Comparison of ENCODE assay signal across 22 cellular contexts in genomic region chr1:232769718-232770117, GRCh38.
"Had no signal": no experiment of that assay in that cellular context is flagged by ENCODE, and none has a peak within 500 bp of the region (broad histone marks: within the 10 kb centered on the region; RNA-seq: fewer than 3 reads in every experiment).

No MANE protein-coding gene starts in this region.

- H3K4me1 ChIP-seq: prostate gland had no signal

- H3K36me3 ChIP-seq: esophagus squamous epithelium, left lung, prostate gland, transverse colon, vagina, WERI-Rb-1 had no signal

- H3K27me3 ChIP-seq: esophagus squamous epithelium, left lung, transverse colon, vagina had no signal

- DNase-seq: activated CD4-positive, alpha-beta T cell treated with anti-CD3 and anti-CD28 coated beads, Interleukin-2, amount 50 U/mL, for 4 hours; activated effector memory CD4-positive, alpha-beta T cell treated with anti-CD3 and anti-CD28 coated beads, Interleukin-2, amount 50 U/mL, for 16 hours; activated naive CD4-positive, alpha-beta T cell treated with anti-CD3 and anti-CD28 coated beads, Interleukin-2, amount 50 U/mL, for 16 hours; activated T-cell treated with anti-CD3 and anti-CD28 coated beads, Interleukin-2, amount 50 U/mL, for 72 hours; dermis blood vessel endothelial cell; effector memory CD4-positive, alpha-beta T cell; esophagus squamous epithelium; foreskin melanocyte; hypothalamus; kidney; left lung; midbrain; right cardiac atrium; stimulated activated CD4-positive, alpha-beta T cell treated with anti-CD3 and anti-CD28 coated beads, Interleukin-15, amount 100 ng/mL, for 24 hours; stimulated activated CD4-positive, alpha-beta T cell treated with anti-CD3 and anti-CD28 coated beads, Interleukin-2, amount 100 ng/mL, for 48 hours; T-helper 2 cell; transverse colon; WERI-Rb-1 had no signal

- H3K27ac Mint-ChIP-seq: activated T-cell treated with anti-CD3 and anti-CD28 coated beads, Interleukin-2, amount 50 U/mL, for 72 hours; stimulated activated naive CD8-positive, alpha-beta T cell treated with anti-CD3 and anti-CD28 coated beads, Interleukin-15, Interleukin-2, amounts not matched to agents 100 ng/mL and 50 ng/mL, for 24 hours had no signal

- H3K9me3 Mint-ChIP-seq: activated T-cell treated with anti-CD3 and anti-CD28 coated beads, Interleukin-2, amount 50 U/mL, for 72 hours; stimulated activated naive CD8-positive, alpha-beta T cell treated with anti-CD3 and anti-CD28 coated beads, Interleukin-15, Interleukin-2, amounts not matched to agents 100 ng/mL and 50 ng/mL, for 24 hours had no signal

- H3K4me3 ChIP-seq: esophagus squamous epithelium, left lung, prostate gland, skin epidermis, transverse colon, vagina had no signal

- H3K4me3 Mint-ChIP-seq: activated T-cell treated with anti-CD3 and anti-CD28 coated beads, Interleukin-2, amount 50 U/mL, for 72 hours; stimulated activated naive CD8-positive, alpha-beta T cell treated with anti-CD3 and anti-CD28 coated beads, Interleukin-15, Interleukin-2, amounts not matched to agents 100 ng/mL and 50 ng/mL, for 24 hours had no signal

- H3K9me3 ChIP-seq: esophagus squamous epithelium, left lung, prostate gland, transverse colon, vagina had no signal

- H3K27me3 Mint-ChIP-seq: stimulated activated naive CD8-positive, alpha-beta T cell treated with anti-CD3 and anti-CD28 coated beads, Interleukin-15, Interleukin-2, amounts not matched to agents 100 ng/mL and 50 ng/mL, for 24 hours had no signal

- FAIRE-seq: kidney had no signal

- H3K27ac ChIP-seq: esophagus squamous epithelium, left lung, prostate gland, skin epidermis, transverse colon, vagina, WERI-Rb-1 had no signal
